Comparison of ENCODE assay signal across 1 cellular context in genomic region chr18:21660078-21660477, GRCh38.
TF ChIP-seq lines count a peak whose summit lies in the region.

No MANE protein-coding gene starts in this region.

TF ChIP-seq in IMR-90, 13 proteins besides CTCF, POLR2A, EP300 and RAD21 (continued from another document):
- TF ChIP-seq, protein P1, sequence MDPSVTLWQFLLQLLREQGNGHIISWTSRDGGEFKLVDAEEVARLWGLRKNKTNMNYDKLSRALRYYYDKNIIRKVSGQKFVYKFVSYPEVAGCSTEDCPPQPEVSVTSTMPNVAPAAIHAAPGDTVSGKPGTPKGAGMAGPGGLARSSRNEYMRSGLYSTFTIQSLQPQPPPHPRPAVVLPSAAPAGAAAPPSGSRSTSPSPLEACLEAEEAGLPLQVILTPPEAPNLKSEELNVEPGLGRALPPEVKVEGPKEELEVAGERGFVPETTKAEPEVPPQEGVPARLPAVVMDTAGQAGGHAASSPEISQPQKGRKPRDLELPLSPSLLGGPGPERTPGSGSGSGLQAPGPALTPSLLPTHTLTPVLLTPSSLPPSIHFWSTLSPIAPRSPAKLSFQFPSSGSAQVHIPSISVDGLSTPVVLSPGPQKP (IDR thresholded peaks at IDR 0.05; ENCODE audit: borderline replicate concordance, low read depth, low read length): no peak
- no peak for TF ChIP-seq MAFK (IDR thresholded peaks at IDR 0.05; ENCODE audit: low read depth, low read length)
